In genomic region chr11:68976095-68976494, GRCh38 we compare ENCODE assay signal across 28 cellular contexts. TPM values are rescaled to one million over a fixed set of nuclear protein-coding genes. Genes with fewer than 3 reads are reported as not detected.
A peak's percentile ranks its signal among the peaks of the same experiment; 100 is the strongest.
DNase-seq lines count a peak whose midpoint lies in the region; ATAC-seq, FAIRE-seq and TF ChIP-seq lines count a peak whose summit lies in the region.
"Had no signal": no experiment of that assay in that cellular context is flagged by ENCODE, and none has a peak within 500 bp of the region (broad histone marks: within the 10 kb centered on the region; RNA-seq: fewer than 3 reads in every experiment).

No MANE protein-coding gene starts in this region.

- H3K4me3 Mint-ChIP-seq in GM23338, result no peak overlapping the region

- H3K4me3 ChIP-seq in bronchial epithelial cell (ENCODE audit: low read depth, low read length) (no peak overlapping the region), lower lobe of right lung (no peak overlapping the region), spleen (no peak overlapping the region), GM23338 (no peak overlapping the region)
- H3K4me3 ChIP-seq: SJCRH30 had no signal

- no peak overlapping the region for H3K27ac Mint-ChIP-seq in GM23338

- no peaks in the 10 kb centered on the region for H3K27me3 Mint-ChIP-seq in GM23338 (ENCODE audit: insufficient read depth, low read depth, poor library complexity)

- 50 to 76% (median 62%) methylated on average over 4 of the region's 4 CpGs for WGBS in spleen, 5 donors

- H3K9me3 ChIP-seq in lower lobe of right lung (no peaks in the 10 kb centered on the region), spleen (no peaks in the 10 kb centered on the region)
- H3K9me3 ChIP-seq: SJCRH30 had no signal

- no peaks in the 10 kb centered on the region for H4K20me1 ChIP-seq in GM23338 (replicated peaks; ENCODE audit: insufficient read depth)

- no peaks in the 10 kb centered on the region for H3F3A ChIP-seq in GM23338 (replicated peaks; ENCODE audit: low read depth)

- DNase-seq in AG08396 (ENCODE audit: low spot score), result peak; percentile 5
- no peak for DNase-seq in bronchial epithelial cell (ENCODE audit: low read depth)
- DNase-seq in lower lobe of right lung, result peak; percentile 6
- DNase-seq in spleen, result peak; percentile 30
- no peak for DNase-seq in NCI-H2107 (lab: John Stamatoyannopoulos, UW)
- no peak for DNase-seq in GM23338 (ENCODE audit: low spot score)
- DNase-seq: 8988T, ACHN, Calu3, DND-41, H7, Karpas-422, NCI-H1092, NCI-H1417 treated with DMSO at 0.1 percent for 48 hours, NCI-H1694 treated with DMSO at 0.1 percent for 48 hours, NCI-H2081, NCI-H2171, NCI-H345, NCI-H510A treated with DMSO at 0.1 percent for 48 hours, NCI-H774, SJCRH30 had no signal

- H3K79me2 ChIP-seq in GM23338 (replicated peaks; ENCODE audit: insufficient read depth), result no peaks in the 10 kb centered on the region

- no peak overlapping the region for H3K4me2 ChIP-seq in GM23338

- peak; percentile 7 for FAIRE-seq in bronchial epithelial cell (lab: Jason Lieb, UNC)
- FAIRE-seq: GM12892, GM19239 had no signal

- peaks cover 7% of the 10 kb centered on the region for H3K4me1 Mint-ChIP-seq in GM23338

- H3K4me1 ChIP-seq in lower lobe of right lung (no peaks in the 10 kb centered on the region), spleen (no peaks in the 10 kb centered on the region), GM23338 (ENCODE audit: insufficient read depth) (no peaks in the 10 kb centered on the region)
- H3K4me1 ChIP-seq: SJCRH30 had no signal

- TF ChIP-seq CTCF in bronchial epithelial cell (IDR thresholded peaks at IDR 0.05; ENCODE audit: insufficient read depth, low read length, severe bottlenecking) (no peak), lower lobe of right lung (IDR thresholded peaks at IDR 0.05) (no peak), spleen (IDR thresholded peaks at IDR 0.05 in 8 of 11, conservative IDR thresholded peaks at IDR 0.05 in 3 of 11) (no peak), GM23338 (conservative IDR thresholded peaks at IDR 0.05; ENCODE audit: low read depth in 2 of 2) (no peak)

- intact Hi-C loops in lower lobe of right lung (cut with DNase I) (no loop called here), spleen (cut with DNase I; ENCODE audit: low total_unique reads) (no loop called here)

- no peak for TF ChIP-seq POLR2A in spleen (IDR thresholded peaks at IDR 0.05)

- H3K36me3 Mint-ChIP-seq in GM23338 (ENCODE audit: low read depth), result peaks cover 3% of the 10 kb centered on the region; the same call in 2 of the 3 replicates

- H3K27ac ChIP-seq in lower lobe of right lung (no peak overlapping the region), spleen (no peak overlapping the region), GM23338 (ENCODE audit: low read depth) (no peak overlapping the region)
- H3K27ac ChIP-seq: SJCRH30 had no signal

- H3K9me2 ChIP-seq in GM23338 (ENCODE audit: insufficient read depth), result 0 out of 2 replicates have a peak, but pooled peaks cover 3% of the 10 kb centered on the region

- no peak overlapping the region for H2AFZ ChIP-seq in GM23338

- H3K27me3 ChIP-seq in bronchial epithelial cell (ENCODE audit: control insufficient read depth, insufficient read depth, low read length) (peaks cover 8% of the 10 kb centered on the region), lower lobe of right lung (ENCODE audit: low read depth) (peaks cover under 1% of the 10 kb centered on the region), spleen (replicated peaks in 1 of 7) (peaks cover 0 to 44% (median 7%) of the 10 kb centered on the region in 7 donors), GM23338 (ENCODE audit: insufficient read depth) (no peaks in the 10 kb centered on the region)
- H3K27me3 ChIP-seq: SJCRH30 had no signal

- peaks cover 6% of the 10 kb centered on the region for H3K9me3 Mint-ChIP-seq in GM23338

- ATAC-seq in lower lobe of right lung (no peak), GM18498 (IDR thresholded peaks at IDR 0.05; ENCODE audit: unreplicated experiment) (no peak), GM23338 (no peak), GM21526 (IDR thresholded peaks at IDR 0.05; ENCODE audit: low FRiP score, unreplicated experiment) (no peak)
- ATAC-seq: Right ventricle myocardium inferior had no signal

- no peaks in the 10 kb centered on the region for H3K36me3 ChIP-seq in bronchial epithelial cell (ENCODE audit: control insufficient read depth, insufficient read depth, low read length)
- H3K36me3 ChIP-seq in lower lobe of right lung, result no peaks in the 10 kb centered on the region
- no peaks in the 10 kb centered on the region for H3K36me3 ChIP-seq in spleen
- no peaks in the 10 kb centered on the region for H3K36me3 ChIP-seq in GM23338 (ENCODE audit: insufficient read depth)
- H3K36me3 ChIP-seq: SJCRH30 had no signal

TF ChIP-seq in GM23338, 12 proteins besides CTCF, POLR2A, EP300 and RAD21:
- no peak for TF ChIP-seq REST (IDR thresholded peaks at IDR 0.05; ENCODE audit: unreplicated experiment)
- TF ChIP-seq ZNF114 (CRISPR knock-in tag; IDR thresholded peaks at IDR 0.05), result no peak
- TF ChIP-seq CREB1 (CRISPR knock-in tag; IDR thresholded peaks at IDR 0.05; ENCODE audit: low read depth), result no peak
- no peak for TF ChIP-seq ETS1 (IDR thresholded peaks at IDR 0.05)
- TF ChIP-seq JUNB (IDR thresholded peaks at IDR 0.05; ENCODE audit: unreplicated experiment), result no peak
- no peak for TF ChIP-seq EZH2phosphoT487 (IDR thresholded peaks at IDR 0.05; ENCODE audit: unreplicated experiment)

RNA-seq across cellular contexts. Expression of gene MRGPRD, which starts 4.7 kb away (rescaled TPM):
- not detected in 2 replicates for total RNA-seq in bronchial epithelial cell
- total RNA-seq in lower lobe of right lung, result not detected
- total RNA-seq in spleen, result not detected
- not detected for polyA plus RNA-seq in spleen
- not detected in 2 replicates for total RNA-seq in GM23338 (2014; rRNA removed; shearing (Covaris generic))
- not detected in 2 replicates for polyA plus RNA-seq in GM23338 (2016; fragmentation: Nextera tagmentation; extraction: Ambion mirVana)
- total RNA-seq: Calu3, H7, HT-29, Right ventricle myocardium inferior, SJCRH30 had no signal
- polyA plus RNA-seq: BJ had no signal

RNA-seq across cellular contexts. Expression of gene MRGPRF, which starts 37.0 kb away (rescaled TPM):
- total RNA-seq in bronchial epithelial cell, result 0.53 TPM in 1 of 2 replicates, not detected in the other
- total RNA-seq in lower lobe of right lung, result 11.5 TPM
- 10 to 100 TPM in 5 of 7 donors, 1 to 10 TPM in 2; 7.2 to 21.2 (median 11.7) TPM for total RNA-seq in spleen
- 1 to 10 TPM; 2.2 to 7.9 (median 5.0) TPM for polyA plus RNA-seq in spleen
- 9.0 and 10.8 TPM in 2 replicates for total RNA-seq in GM23338 (2014; rRNA removed; shearing (Covaris generic))
- polyA plus RNA-seq in GM23338 (2016; fragmentation: Nextera tagmentation; extraction: Ambion mirVana), result 2.7 and 3.3 TPM in 2 replicates

Comparison
In these comparisons a context has a peak if more than half of its experiments do, and no peak if none do; other contexts are left out.
1. DNase-seq: peak in AG08396 (single experiment), lower lobe of right lung (single experiment) and spleen (single experiment); none in bronchial epithelial cell (single experiment), NCI-H2107 (single experiment) and GM23338 (single experiment).